In genomic region chr2:164840458-164840929, GRCh38 we compare ENCODE assay signal across 8 cellular contexts. TPM values are rescaled to one million over a fixed set of nuclear protein-coding genes. Genes with fewer than 3 reads are reported as not detected.
DNase-seq lines count a peak whose midpoint lies in the region; ATAC-seq and TF ChIP-seq lines count a peak whose summit lies in the region.

No MANE protein-coding gene starts in this region.

- TF ChIP-seq CTCF in epithelial cell of proximal tubule (conservative IDR thresholded peaks at IDR 0.05; ENCODE audit: low read depth, low read length): no peak

- H3K27me3 Mint-ChIP-seq in activated naive CD4-positive, alpha-beta T cell treated with anti-CD3 and anti-CD28 coated beads, Interleukin-2, amount 50 U/mL, for 24 hours: peaks cover 23% of the 10 kb centered on the region

- H3K36me3 ChIP-seq in muscle layer of colon (ENCODE audit: insufficient read depth, low read length): no peaks in the 10 kb centered on the region
- no peaks in the 10 kb centered on the region for H3K36me3 ChIP-seq in aorta (ENCODE audit: control insufficient read depth in 1 of 2, insufficient read depth in 2 of 2, low read length in 1 of 2)

- WGBS in aorta, 2 donors: 0 to 1% methylated on average over 12 of the region's 12 CpGs

- H3K4me3 ChIP-seq in epithelial cell of proximal tubule (ENCODE audit: low read depth, low read length) (peak overlapping the region; percentile 83), muscle layer of colon (ENCODE audit: low read depth in 1 of 2, low read length in 2 of 2) (peak overlapping the region; percentile 80 to 86), aorta (ENCODE audit: low read length in 2 of 2) (peak overlapping the region; percentile 76 to 94)

- no peak for ATAC-seq in activated naive CD4-positive, alpha-beta T cell treated with anti-CD3 and anti-CD28 coated beads, Interleukin-2, amount 50 U/mL, for 72 hours
- ATAC-seq in aorta (ENCODE audit: low FRiP score): peak; percentile 49
- no peak for ATAC-seq in GM18870 (IDR thresholded peaks at IDR 0.05; ENCODE audit: unreplicated experiment)

- H3K4me1 Mint-ChIP-seq in activated naive CD4-positive, alpha-beta T cell treated with anti-CD3 and anti-CD28 coated beads, Interleukin-2, amount 50 U/mL, for 24 hours: peaks cover 7% of the 10 kb centered on the region

- DNase-seq in activated naive CD4-positive, alpha-beta T cell treated with anti-CD3 and anti-CD28 coated beads, Interleukin-2, amount 50 U/mL, for 72 hours (ENCODE audit: low spot score in 2 of 2): no peak
- DNase-seq in RPMI8226: peak; percentile 50
- DNase-seq in epithelial cell of proximal tubule (ENCODE audit: low read depth): no peak
- DNase-seq in aorta: peak; percentile 68 to 82
- no peak for DNase-seq in NCI-H187 treated with DMSO at 0.1 percent for 48 hours (lab: John Stamatoyannopoulos, UW)

- intact Hi-C loops in aorta (cut with DNase I): loop anchor here (2.0 to 5.0 kb wide), 6 partner anchors 14 to 147 kb away; no protein-coding TSS in a partner anchor

- H3K27ac ChIP-seq in muscle layer of colon (ENCODE audit: low read depth, low read length): peak overlapping the region; percentile 80
- peak overlapping the region; percentile 92 to 97 for H3K27ac ChIP-seq in aorta (ENCODE audit: low read depth in 1 of 2, low read length in 2 of 2)

- H3K27me3 ChIP-seq in muscle layer of colon (ENCODE audit: control insufficient read depth in 1 of 2, insufficient read depth in 2 of 2, low read length in 2 of 2) (no peaks in the 10 kb centered on the region), aorta (ENCODE audit: control insufficient read depth in 1 of 2, insufficient read depth in 2 of 2, low read length in 1 of 2) (no peaks in the 10 kb centered on the region)

- H3K27ac Mint-ChIP-seq in activated naive CD4-positive, alpha-beta T cell treated with anti-CD3 and anti-CD28 coated beads, Interleukin-2, amount 50 U/mL, for 24 hours: no peak overlapping the region
- no peak overlapping the region for H3K27ac Mint-ChIP-seq in activated naive CD4-positive, alpha-beta T cell treated with anti-CD3 and anti-CD28 coated beads, Interleukin-2, amount 50 U/mL, for 72 hours

- no peaks in the 10 kb centered on the region for H3K9me3 ChIP-seq in muscle layer of colon (ENCODE audit: low read length)
- no peaks in the 10 kb centered on the region for H3K9me3 ChIP-seq in aorta (ENCODE audit: control insufficient read depth, low read length)

- H3K9ac ChIP-seq in muscle layer of colon (ENCODE audit: low read length): no peak overlapping the region

- H3K36me3 Mint-ChIP-seq in activated naive CD4-positive, alpha-beta T cell treated with anti-CD3 and anti-CD28 coated beads, Interleukin-2, amount 50 U/mL, for 24 hours: no peaks in the 10 kb centered on the region
- H3K36me3 Mint-ChIP-seq in activated naive CD4-positive, alpha-beta T cell treated with anti-CD3 and anti-CD28 coated beads, Interleukin-2, amount 50 U/mL, for 72 hours: peaks cover 0 to 6% of the 10 kb centered on the region in 2 donors

- H3K4me1 ChIP-seq in muscle layer of colon (ENCODE audit: insufficient read depth, low read length) (peaks cover 5% of the 10 kb centered on the region), aorta (ENCODE audit: control insufficient read depth in 1 of 2, insufficient read depth in 2 of 2, low read length in 2 of 2) (peaks cover 0 to 2% of the 10 kb centered on the region in 2 donors)

- peak overlapping the region; percentile 63 for H3K4me3 Mint-ChIP-seq in activated naive CD4-positive, alpha-beta T cell treated with anti-CD3 and anti-CD28 coated beads, Interleukin-2, amount 50 U/mL, for 24 hours

- no peaks in the 10 kb centered on the region for H3K9me3 Mint-ChIP-seq in activated naive CD4-positive, alpha-beta T cell treated with anti-CD3 and anti-CD28 coated beads, Interleukin-2, amount 50 U/mL, for 24 hours
- no peaks in the 10 kb centered on the region for H3K9me3 Mint-ChIP-seq in activated naive CD4-positive, alpha-beta T cell treated with anti-CD3 and anti-CD28 coated beads, Interleukin-2, amount 50 U/mL, for 72 hours

RNA-seq across cellular contexts. Expression of gene COBLL1, which starts 1.1 kb away (rescaled TPM):
- under 1 TPM; 0.04 to 0.18 TPM for total RNA-seq in activated naive CD4-positive, alpha-beta T cell treated with anti-CD3 and anti-CD28 coated beads, Interleukin-2, amount 50 U/mL, for 72 hours
- 28.8 and 33.0 TPM in 2 replicates for total RNA-seq in epithelial cell of proximal tubule
- 100 to 1,000 TPM in 1 of 2 donors, 10 to 100 TPM in 1; 63.5 to 101 TPM for total RNA-seq in aorta
- polyA plus RNA-seq in aorta: 10 to 100 TPM; 20.2 to 22.1 TPM

Comparison
In these comparisons a context has a peak if more than half of its experiments do, and no peak if none do; other contexts are left out.
1. DNase-seq: peak in RPMI8226 (single experiment) and aorta (2 of 2); none in activated naive CD4-positive, alpha-beta T cell treated with anti-CD3 and anti-CD28 coated beads, Interleukin-2, amount 50 U/mL, for 72 hours (0 of 2), epithelial cell of proximal tubule (single experiment) and NCI-H187 treated with DMSO at 0.1 percent for 48 hours (single experiment).
2. RNA of gene COBLL1, which starts 1.1 kb away (total RNA-seq): 63.5 to 101 TPM in aorta and 28.8 to 33.0 TPM in epithelial cell of proximal tubule; 0.04 to 0.18 TPM in activated naive CD4-positive, alpha-beta T cell treated with anti-CD3 and anti-CD28 coated beads, Interleukin-2, amount 50 U/mL, for 72 hours; every median in the first group is over 10 times any median in the second.
3. Peak in every context shown above with its lines, with median percentiles within 50 percentile points of each other: H3K4me3 ChIP-seq.